In genomic region chr12:120699553-120699952, GRCh38 we compare ENCODE assay signal across 20 cellular contexts. TPM values are rescaled to one million over a fixed set of nuclear protein-coding genes. Genes with fewer than 3 reads are reported as not detected.
"Had no signal": no experiment of that assay in that cellular context is flagged by ENCODE, and none has a peak within 500 bp of the region (broad histone marks: within the 10 kb centered on the region; RNA-seq: fewer than 3 reads in every experiment).

No MANE protein-coding gene starts in this region.

- H3K4me3 ChIP-seq: ascending aorta, testis had no signal

- H3K9me3 ChIP-seq: ascending aorta, testis had no signal

- H3K9me3 Mint-ChIP-seq: activated naive CD4-positive, alpha-beta T cell treated with anti-CD3 and anti-CD28 coated beads, Interleukin-2, amount 50 U/mL, for 24 hours; stimulated activated effector memory CD8-positive, alpha-beta T cell treated with anti-CD3 and anti-CD28 coated beads, Interleukin-12 subunit alpha, Interleukin-12 subunit beta, amount 100 ng/mL, for 72 hours; type B pancreatic cell had no signal

- H3K4me1 Mint-ChIP-seq: activated naive CD4-positive, alpha-beta T cell treated with anti-CD3 and anti-CD28 coated beads, Interleukin-2, amount 50 U/mL, for 24 hours; stimulated activated effector memory CD8-positive, alpha-beta T cell treated with anti-CD3 and anti-CD28 coated beads, Interleukin-12 subunit alpha, Interleukin-12 subunit beta, amount 100 ng/mL, for 72 hours had no signal

- ATAC-seq: esophagus mucosa; stimulated activated effector memory CD8-positive, alpha-beta T cell treated with anti-CD3 and anti-CD28 coated beads, Interleukin-12 subunit alpha, Interleukin-12 subunit beta, amount 100 ng/mL, for 72 hours had no signal

- H3K4me3 Mint-ChIP-seq: activated naive CD4-positive, alpha-beta T cell treated with anti-CD3 and anti-CD28 coated beads, Interleukin-2, amount 50 U/mL, for 24 hours; stimulated activated effector memory CD8-positive, alpha-beta T cell treated with anti-CD3 and anti-CD28 coated beads, Interleukin-12 subunit alpha, Interleukin-12 subunit beta, amount 100 ng/mL, for 72 hours; type B pancreatic cell had no signal

- H3K27me3 Mint-ChIP-seq: activated naive CD4-positive, alpha-beta T cell treated with anti-CD3 and anti-CD28 coated beads, Interleukin-2, amount 50 U/mL, for 24 hours; type B pancreatic cell had no signal

- H3K27me3 ChIP-seq: ascending aorta, brain microvascular endothelial cell, testis had no signal

- H3K4me1 ChIP-seq: ascending aorta had no signal

- H3K27ac Mint-ChIP-seq: type B pancreatic cell had no signal

- DNase-seq: activated gamma-delta T cell treated with Interleukin-2 at 50 U/mL for 16 hours; activated T-cell treated with anti-CD3 and anti-CD28 coated beads, Interleukin-2, amount 50 U/mL, for 1 hour; brain microvascular endothelial cell; central memory CD4-positive, alpha-beta T cell; effector memory CD4-positive, alpha-beta T cell; foreskin melanocyte; glutamatergic neuron; hypothalamus; mesenchymal stem cell; retina; stimulated activated CD4-positive, alpha-beta T cell treated with anti-CD3 and anti-CD28 coated beads, Interleukin-2, amount 100 ng/mL, for 24 hours; T-helper 1 cell had no signal

- H3K27ac ChIP-seq: ascending aorta, brain microvascular endothelial cell had no signal

RNA-seq across cellular contexts. Expression of gene CABP1, which starts 59.1 kb away (rescaled TPM):
- total RNA-seq: dermis microvascular lymphatic vessel endothelial cell, mononuclear cell had no signal
